In genomic region chr13:44301639-44302015, GRCh38 we compare ENCODE assay signal across 16 cellular contexts.
DNase-seq lines count a peak whose midpoint lies in the region; ATAC-seq, FAIRE-seq and TF ChIP-seq lines count a peak whose summit lies in the region.
"Had no signal": no experiment of that assay in that cellular context is flagged by ENCODE, and none has a peak within 500 bp of the region (broad histone marks: within the 10 kb centered on the region; RNA-seq: fewer than 3 reads in every experiment).

No MANE protein-coding gene starts in this region.

- 82 to 96% (median 83%) methylated on average over 4 of the region's 4 CpGs for WGBS in heart left ventricle, 4 donors
- 79% methylated on average over 4 of the region's 4 CpGs for WGBS in right cardiac atrium
- 70% methylated on average over 4 of the region's 4 CpGs for WGBS in right lobe of liver (ENCODE audit: insufficient coverage, low coverage, low lambda C conversion rate, missing lambda C conversion rate)

- H3K4me3 ChIP-seq in heart left ventricle (no peak overlapping the region), right cardiac atrium (ENCODE audit: low read length) (no peak overlapping the region), right lobe of liver (no peak overlapping the region), tibial artery (no peak overlapping the region)
- H3K4me3 ChIP-seq: neural progenitor cell, smooth muscle cell, suprapubic skin had no signal

- H3K4me1 Mint-ChIP-seq in activated T-helper 1 cell treated with anti-CD3 and anti-CD28 coated beads, Interleukin-12 subunit alpha, Interleukin-12 subunit beta, Interleukin-2, Interleukin-4 antibody, amounts not matched to agents 30 ng/mL and 10 ng/mL and 1 ng/mL, durations not matched to agents 14 hours and 24 hours and 36 hours (ENCODE audit: low read depth): peaks cover 57% of the 10 kb centered on the region

- H3K27ac ChIP-seq in heart left ventricle (peak overlapping the region in 11 of 12 donors; percentile 61 to 87 (median 73)), right cardiac atrium (ENCODE audit: low read length) (no peak overlapping the region), right lobe of liver (peak overlapping the region; percentile 2 to 68 (median 67)), tibial artery (peak overlapping the region; percentile 61 to 72)
- H3K27ac ChIP-seq: neural progenitor cell had no signal

- H3K36me3 Mint-ChIP-seq in activated T-helper 1 cell treated with anti-CD3 and anti-CD28 coated beads, Interleukin-12 subunit alpha, Interleukin-12 subunit beta, Interleukin-2, Interleukin-4 antibody, amounts not matched to agents 30 ng/mL and 10 ng/mL and 1 ng/mL, durations not matched to agents 14 hours and 24 hours and 36 hours (ENCODE audit: low read depth): peaks cover 10% of the 10 kb centered on the region
- H3K36me3 Mint-ChIP-seq: neural progenitor cell had no signal

- H3K9me3 ChIP-seq in heart left ventricle (no peaks in the 10 kb centered on the region), right cardiac atrium (ENCODE audit: control insufficient read depth, low read length) (no peaks in the 10 kb centered on the region), right lobe of liver (no peaks in the 10 kb centered on the region), tibial artery (no peaks in the 10 kb centered on the region)
- H3K9me3 ChIP-seq: suprapubic skin had no signal

- peak overlapping the region; percentile 27 for H3K27ac Mint-ChIP-seq in activated T-helper 1 cell treated with anti-CD3 and anti-CD28 coated beads, Interleukin-12 subunit alpha, Interleukin-12 subunit beta, Interleukin-2, Interleukin-4 antibody, amounts not matched to agents 30 ng/mL and 10 ng/mL and 1 ng/mL, durations not matched to agents 14 hours and 24 hours and 36 hours
- H3K27ac Mint-ChIP-seq: neural progenitor cell had no signal

- TF ChIP-seq CTCF in heart left ventricle (IDR thresholded peaks at IDR 0.05) (no peak), right lobe of liver (IDR thresholded peaks at IDR 0.05) (no peak), tibial artery (IDR thresholded peaks at IDR 0.05) (no peak)

- TF ChIP-seq POLR2A in heart left ventricle (IDR thresholded peaks at IDR 0.05): no peak
- no peak for TF ChIP-seq POLR2A in right lobe of liver (IDR thresholded peaks at IDR 0.05)

- H3K9me3 Mint-ChIP-seq in activated T-helper 1 cell treated with anti-CD3 and anti-CD28 coated beads, Interleukin-12 subunit alpha, Interleukin-12 subunit beta, Interleukin-2, Interleukin-4 antibody, amounts not matched to agents 30 ng/mL and 10 ng/mL and 1 ng/mL, durations not matched to agents 14 hours and 24 hours and 36 hours: peaks cover 9% of the 10 kb centered on the region
- H3K9me3 Mint-ChIP-seq: neural progenitor cell had no signal

- H3K27me3 Mint-ChIP-seq in activated T-helper 1 cell treated with anti-CD3 and anti-CD28 coated beads, Interleukin-12 subunit alpha, Interleukin-12 subunit beta, Interleukin-2, Interleukin-4 antibody, amounts not matched to agents 30 ng/mL and 10 ng/mL and 1 ng/mL, durations not matched to agents 14 hours and 24 hours and 36 hours (ENCODE audit: insufficient read depth): peaks cover 3% of the 10 kb centered on the region

- H3K36me3 ChIP-seq in heart left ventricle (no peaks in the 10 kb centered on the region), right lobe of liver (no peaks in the 10 kb centered on the region), tibial artery (no peaks in the 10 kb centered on the region)
- H3K36me3 ChIP-seq: neural progenitor cell, suprapubic skin had no signal

- peak overlapping the region; percentile 5 for H3K4me3 Mint-ChIP-seq in activated T-helper 1 cell treated with anti-CD3 and anti-CD28 coated beads, Interleukin-12 subunit alpha, Interleukin-12 subunit beta, Interleukin-2, Interleukin-4 antibody, amounts not matched to agents 30 ng/mL and 10 ng/mL and 1 ng/mL, durations not matched to agents 14 hours and 24 hours and 36 hours
- H3K4me3 Mint-ChIP-seq: neural progenitor cell had no signal

- no peak for DNase-seq in heart left ventricle
- DNase-seq in right cardiac atrium: no peak
- DNase-seq in activated T-helper 1 cell treated with anti-CD3 and anti-CD28 coated beads, Interleukin-12 subunit alpha, Interleukin-12 subunit beta, Interleukin-2, Interleukin-4 antibody, amounts not matched to agents 30 ng/mL and 10 ng/mL and 1 ng/mL, durations not matched to agents 14 hours and 24 hours and 36 hours (ENCODE audit: low spot score): no peak
- DNase-seq in right lobe of liver: no peak
- no peak for DNase-seq in tibial artery
- DNase-seq in urothelium cell line (ENCODE audit: low spot score): no peak
- DNase-seq: activated CD8-positive, alpha-beta memory T cell treated with anti-CD3 and anti-CD28 coated beads for 24 hours; AML-193; hypothalamus; NCI-H2227 treated with DMSO at 0.1 percent for 48 hours had no signal

- H3K27me3 ChIP-seq in heart left ventricle (no peaks in the 10 kb centered on the region), right cardiac atrium (ENCODE audit: control insufficient read depth, insufficient read depth) (no peaks in the 10 kb centered on the region), right lobe of liver (no peaks in the 10 kb centered on the region), tibial artery (no peaks in the 10 kb centered on the region)
- H3K27me3 ChIP-seq: neural progenitor cell, suprapubic skin had no signal

- intact Hi-C loops in heart left ventricle (cut with DNase I) (loop anchor here in 6 of 10 donors (2.0 to 10.0 kb wide), 5 partner anchors 64 to 157 kb away; no protein-coding TSS in a partner anchor), right cardiac atrium (cut with DNase I) (loop anchor here in 1 of 4 donors (10.0 kb wide), 3 partner anchors 73 to 247 kb away; partner anchors contain the start of gene SERP2), right lobe of liver (cut with DNase I) (no loop called here), tibial artery (cut with DNase I; ENCODE audit: low total_unique reads) (loop anchor here (10.0 kb wide), 1 partner anchor 67 kb away; no protein-coding TSS in a partner anchor)
- intact Hi-C loops in activated T-helper 1 cell treated with anti-CD3 and anti-CD28 coated beads, Interleukin-12 subunit alpha, Interleukin-12 subunit beta, Interleukin-2, Interleukin-4 antibody, amounts not matched to agents 30 ng/mL and 10 ng/mL and 1 ng/mL, durations not matched to agents 14 hours and 24 hours and 36 hours (cut with micrococcal nuclease): loop anchor here (1.0 to 5.0 kb wide), 3 partner anchors 42 to 159 kb away; no protein-coding TSS in a partner anchor

- ATAC-seq in heart left ventricle: no peak
- no peak for ATAC-seq in right cardiac atrium
- no peak for ATAC-seq in right lobe of liver
- no peak for ATAC-seq in HG02981 (IDR thresholded peaks at IDR 0.05; ENCODE audit: unreplicated experiment)
- ATAC-seq in HG03095 (IDR thresholded peaks at IDR 0.05; ENCODE audit: unreplicated experiment): no peak

- FAIRE-seq in urothelium cell line (lab: Jason Lieb, UNC): no peak
- FAIRE-seq: colon had no signal

- peaks cover 8 to 71% (median 56%) of the 10 kb centered on the region in 12 donors for H3K4me1 ChIP-seq in heart left ventricle
- peaks cover 9% of the 10 kb centered on the region for H3K4me1 ChIP-seq in right cardiac atrium (ENCODE audit: control insufficient read depth, insufficient read depth, low read length)
- H3K4me1 ChIP-seq in right lobe of liver: peaks cover 0 to 29% (median 5%) of the 10 kb centered on the region in 4 donors
- peaks cover 0 to 71% (median 64%) of the 10 kb centered on the region in 4 donors for H3K4me1 ChIP-seq in tibial artery

Comparison
In these comparisons a context has a peak if more than half of its experiments do, and no peak if none do; other contexts are left out.
1. intact Hi-C loops: an anchor here in heart left ventricle (2.0 to 10.0 kb wide), activated T-helper 1 cell treated with anti-CD3 and anti-CD28 coated beads, Interleukin-12 subunit alpha, Interleukin-12 subunit beta, Interleukin-2, Interleukin-4 antibody, amounts not matched to agents 30 ng/mL and 10 ng/mL and 1 ng/mL, durations not matched to agents 14 hours and 24 hours and 36 hours (1.0 to 5.0 kb wide) and tibial artery (10.0 kb wide); none called in right lobe of liver.